22 cellular contexts compared by ENCODE assay signal in genomic region chr7:155765458-155765857, GRCh38. TPM values are rescaled to one million over a fixed set of nuclear protein-coding genes. Genes with fewer than 3 reads are reported as not detected.
A peak's percentile ranks its signal among the peaks of the same experiment; 100 is the strongest.
DNase-seq lines count a peak whose midpoint lies in the region; ATAC-seq and TF ChIP-seq lines count a peak whose summit lies in the region.
"Had no signal": no experiment of that assay in that cellular context is flagged by ENCODE, and none has a peak within 500 bp of the region (broad histone marks: within the 10 kb centered on the region; RNA-seq: fewer than 3 reads in every experiment).

No MANE protein-coding gene starts in this region.

- H3K36me3 Mint-ChIP-seq in activated CD4-positive, alpha-beta T cell treated with anti-CD3 and anti-CD28 coated beads, Interleukin-2, amount 10 ng/mL, durations not matched to agents 24 days and 14 days (ENCODE audit: low read depth) = peaks cover 54% of the 10 kb centered on the region
- peaks cover 41% of the 10 kb centered on the region for H3K36me3 Mint-ChIP-seq in activated naive CD8-positive, alpha-beta T cell treated with anti-CD3 and anti-CD28 coated beads, Interleukin-2, amount 10 ng/mL, durations not matched to agents 7 days and 5 days

- H3K27ac ChIP-seq in BLaER1 treated with 17β-estradiol and CSF1 and Interleukin-3, amounts not matched to agents 10 nM and 100 nM = peak overlapping the region in 9 of 11 experiments; percentile 86 to 94 (median 92); a peak in 18 of 22 replicates
- H3K27ac ChIP-seq in thyroid gland = no peak overlapping the region
- H3K27ac ChIP-seq: RWPE1 had no signal

- H3K36me3 ChIP-seq in BLaER1 treated with 17β-estradiol and CSF1 and Interleukin-3, amounts not matched to agents 10 nM and 100 nM = peaks cover 50 to 74% (median 64%) of the 10 kb centered on the region in 11 experiments
- H3K36me3 ChIP-seq in Loucy (ENCODE audit: insufficient read depth, low read length) = peaks cover 56% of the 10 kb centered on the region
- H3K36me3 ChIP-seq in MG63 = no peaks in the 10 kb centered on the region; the same call in 1 of the 2 replicates
- H3K36me3 ChIP-seq in thyroid gland = peaks cover 39 to 44% of the 10 kb centered on the region in 2 donors

- no peak overlapping the region for H3K4me3 ChIP-seq in BLaER1 treated with 17β-estradiol and CSF1 and Interleukin-3, amounts not matched to agents 10 nM and 100 nM
- H3K4me3 ChIP-seq in Loucy (ENCODE audit: low read length, poor library complexity, severe bottlenecking) = peak overlapping the region; percentile 70
- no peak overlapping the region for H3K4me3 ChIP-seq in MG63
- H3K4me3 ChIP-seq in thyroid gland (replicated peaks in 1 of 3) = no peak overlapping the region
- H3K4me3 ChIP-seq: GM12878, K562 had no signal

- peaks cover 0 to 21% (median 7%) of the 10 kb centered on the region in 11 experiments; a peak in 17 of 22 replicates for H3K9me3 ChIP-seq in BLaER1 treated with 17β-estradiol and CSF1 and Interleukin-3, amounts not matched to agents 10 nM and 100 nM (replicated peaks in 1 of 11)
- no peaks in the 10 kb centered on the region for H3K9me3 ChIP-seq in Loucy (ENCODE audit: insufficient read depth, low read depth, low read length)
- no peaks in the 10 kb centered on the region for H3K9me3 ChIP-seq in MG63
- no peaks in the 10 kb centered on the region for H3K9me3 ChIP-seq in thyroid gland

- intact Hi-C loops in activated CD4-positive, alpha-beta T cell treated with anti-CD3 and anti-CD28 coated beads, Interleukin-2, amount 10 ng/mL, durations not matched to agents 24 days and 14 days (cut with micrococcal nuclease) = loop anchor here (10.0 kb wide), 1 partner anchor 841 kb away; no protein-coding TSS in a partner anchor
- intact Hi-C loops in thyroid gland (cut with DNase I) = no loop called here

- no peaks in the 10 kb centered on the region for H3K9me2 ChIP-seq in Loucy (replicated peaks; ENCODE audit: low read depth, low read length)

- peaks cover 60% of the 10 kb centered on the region for H3K4me1 Mint-ChIP-seq in activated CD4-positive, alpha-beta T cell treated with anti-CD3 and anti-CD28 coated beads, Interleukin-2, amount 10 ng/mL, durations not matched to agents 24 days and 14 days
- H3K4me1 Mint-ChIP-seq in activated naive CD8-positive, alpha-beta T cell treated with anti-CD3 and anti-CD28 coated beads, Interleukin-2, amount 10 ng/mL, durations not matched to agents 7 days and 5 days = peaks cover 61% of the 10 kb centered on the region

- H3K4me2 ChIP-seq in BLaER1 treated with 17β-estradiol and CSF1 and Interleukin-3, amounts not matched to agents 10 nM and 100 nM = peak overlapping the region; percentile 75 to 99 (median 93)
- peak overlapping the region; percentile 88 for H3K4me2 ChIP-seq in Loucy (ENCODE audit: low read depth, low read length, poor library complexity, severe bottlenecking)

- peaks cover 93 to 99% (median 97%) of the 10 kb centered on the region in 10 experiments for H3K4me1 ChIP-seq in BLaER1 treated with 17β-estradiol and CSF1 and Interleukin-3, amounts not matched to agents 10 nM and 100 nM
- H3K4me1 ChIP-seq in Loucy (ENCODE audit: insufficient read depth, low read length, poor library complexity, severe bottlenecking) = peaks cover 68% of the 10 kb centered on the region
- H3K4me1 ChIP-seq in thyroid gland = peaks cover 0 to 3% of the 10 kb centered on the region in 2 donors

- TF ChIP-seq POLR2A in thyroid gland (IDR thresholded peaks at IDR 0.05) = no peak

- TF ChIP-seq CTCF in Loucy (conservative IDR thresholded peaks at IDR 0.05; ENCODE audit: low read length) (no peak), thyroid gland (IDR thresholded peaks at IDR 0.05) (no peak)

- peak overlapping the region in 7 of 11 experiments; percentile 13 to 82 (median 74); a peak in 5 of 22 replicates for H3K9ac ChIP-seq in BLaER1 treated with 17β-estradiol and CSF1 and Interleukin-3, amounts not matched to agents 10 nM and 100 nM
- peak overlapping the region; percentile 86 for H3K9ac ChIP-seq in Loucy (ENCODE audit: low read depth, low read length, poor library complexity, severe bottlenecking)

- H3K27ac Mint-ChIP-seq in activated CD4-positive, alpha-beta T cell treated with anti-CD3 and anti-CD28 coated beads, Interleukin-2, amount 10 ng/mL, durations not matched to agents 24 days and 14 days = peak overlapping the region; percentile 99
- peak overlapping the region; percentile 57 for H3K27ac Mint-ChIP-seq in activated naive CD8-positive, alpha-beta T cell treated with anti-CD3 and anti-CD28 coated beads, Interleukin-2, amount 10 ng/mL, durations not matched to agents 7 days and 5 days

- 97% methylated on average over 8 of the region's 8 CpGs for WGBS in thyroid gland, 2 donors

- peaks cover 49% of the 10 kb centered on the region for H3K79me2 ChIP-seq in Loucy (ENCODE audit: insufficient read depth, low read length)

- H3K9me3 Mint-ChIP-seq in activated CD4-positive, alpha-beta T cell treated with anti-CD3 and anti-CD28 coated beads, Interleukin-2, amount 10 ng/mL, durations not matched to agents 24 days and 14 days = no peaks in the 10 kb centered on the region
- H3K9me3 Mint-ChIP-seq in activated naive CD8-positive, alpha-beta T cell treated with anti-CD3 and anti-CD28 coated beads, Interleukin-2, amount 10 ng/mL, durations not matched to agents 7 days and 5 days = peaks cover 2% of the 10 kb centered on the region
- H3K9me3 Mint-ChIP-seq: CD14-positive monocyte had no signal

- no peak overlapping the region for H3K4me3 Mint-ChIP-seq in activated CD4-positive, alpha-beta T cell treated with anti-CD3 and anti-CD28 coated beads, Interleukin-2, amount 10 ng/mL, durations not matched to agents 24 days and 14 days
- peak overlapping the region; percentile 44 for H3K4me3 Mint-ChIP-seq in activated naive CD8-positive, alpha-beta T cell treated with anti-CD3 and anti-CD28 coated beads, Interleukin-2, amount 10 ng/mL, durations not matched to agents 7 days and 5 days
- H3K4me3 Mint-ChIP-seq: CD14-positive monocyte had no signal

- no peaks in the 10 kb centered on the region for H3K27me3 ChIP-seq in BLaER1 treated with 17β-estradiol and CSF1 and Interleukin-3, amounts not matched to agents 10 nM and 100 nM
- H3K27me3 ChIP-seq in Loucy (ENCODE audit: insufficient read depth, low read length, poor library complexity, severe bottlenecking) (no peaks in the 10 kb centered on the region), MG63 (no peaks in the 10 kb centered on the region), thyroid gland (no peaks in the 10 kb centered on the region)

- DNase-seq in activated CD4-positive, alpha-beta T cell treated with anti-CD3 and anti-CD28 coated beads, Interleukin-2, amount 10 ng/mL, durations not matched to agents 24 days and 14 days = no peak
- no peak for DNase-seq in activated CD4-positive, alpha-beta T cell treated with anti-CD3 and anti-CD28 coated beads for 4 hours
- DNase-seq in activated naive CD8-positive, alpha-beta T cell treated with anti-CD3 and anti-CD28 coated beads, Interleukin-2, amount 10 ng/mL, durations not matched to agents 7 days and 5 days = no peak
- DNase-seq in MG63 (no peak), NCI-H2196 treated with DMSO at 0.1 percent for 48 hours (lab: John Stamatoyannopoulos, UW; ENCODE audit: unreplicated experiment) (no peak), thyroid gland (no peak)
- DNase-seq: DMS53; HCEC 1CT; NCI-H1092; NCI-H1694; NCI-H2107; NCI-H345; NCI-H69; NK-92 treated with Interleukin-12 subunit alpha and Interleukin-12 subunit beta, amount 100 ng/mL, for 24 hours had no signal

- peaks cover 19 to 83% (median 43%) of the 10 kb centered on the region in 11 experiments; a peak in 19 of 22 replicates for H4K20me1 ChIP-seq in BLaER1 treated with 17β-estradiol and CSF1 and Interleukin-3, amounts not matched to agents 10 nM and 100 nM
- H4K20me1 ChIP-seq in Loucy (ENCODE audit: insufficient read depth, low read length, poor library complexity, severe bottlenecking) = no peaks in the 10 kb centered on the region

- peaks cover 34% of the 10 kb centered on the region for H3F3A ChIP-seq in Loucy (ENCODE audit: low read depth)

- H2AFZ ChIP-seq in Loucy (ENCODE audit: low read length) = no peak overlapping the region

- no peaks in the 10 kb centered on the region for H3K27me3 Mint-ChIP-seq in activated CD4-positive, alpha-beta T cell treated with anti-CD3 and anti-CD28 coated beads, Interleukin-2, amount 10 ng/mL, durations not matched to agents 24 days and 14 days
- H3K27me3 Mint-ChIP-seq in activated naive CD8-positive, alpha-beta T cell treated with anti-CD3 and anti-CD28 coated beads, Interleukin-2, amount 10 ng/mL, durations not matched to agents 7 days and 5 days = no peaks in the 10 kb centered on the region

- POLR2A ChIA-PET in activated naive CD8-positive, alpha-beta T cell treated with anti-CD3 and anti-CD28 coated beads, Interleukin-2, amount 10 ng/mL, durations not matched to agents 7 days and 5 days (lab: Charles Lee) = no interaction called here

- ATAC-seq in activated naive CD8-positive, alpha-beta T cell treated with anti-CD3 and anti-CD28 coated beads, Interleukin-2, amount 10 ng/mL, durations not matched to agents 7 days and 5 days (ENCODE audit: low read depth) = no peak
- ATAC-seq: GM12878, K562 had no signal

RNA-seq across cellular contexts. Expression of gene SHH, which starts 46.8 kb away (rescaled TPM):
- total RNA-seq in activated CD4-positive, alpha-beta T cell treated with anti-CD3 and anti-CD28 coated beads, Interleukin-2, amount 10 ng/mL, durations not matched to agents 24 days and 14 days = not detected in 2 replicates
- not detected for total RNA-seq in activated naive CD8-positive, alpha-beta T cell treated with anti-CD3 and anti-CD28 coated beads, Interleukin-2, amount 10 ng/mL, durations not matched to agents 7 days and 5 days
- total RNA-seq in MG63 (2014; rRNA removed; shearing (Covaris generic); ENCODE audit: low replicate concordance) = not detected in 2 replicates
- total RNA-seq in thyroid gland = not detected
- total RNA-seq: G401, GM12878, M059J had no signal

Comparison
In these comparisons a context has a peak if more than half of its experiments do, and no peak if none do; other contexts are left out.
1. H3K27ac ChIP-seq: peak in BLaER1 treated with 17β-estradiol and CSF1 and Interleukin-3, amounts not matched to agents 10 nM and 100 nM (9 of 11); none in thyroid gland (0 of 3).